Comparison of ENCODE assay signal across 1 cellular context in the genomic region with DNA sequence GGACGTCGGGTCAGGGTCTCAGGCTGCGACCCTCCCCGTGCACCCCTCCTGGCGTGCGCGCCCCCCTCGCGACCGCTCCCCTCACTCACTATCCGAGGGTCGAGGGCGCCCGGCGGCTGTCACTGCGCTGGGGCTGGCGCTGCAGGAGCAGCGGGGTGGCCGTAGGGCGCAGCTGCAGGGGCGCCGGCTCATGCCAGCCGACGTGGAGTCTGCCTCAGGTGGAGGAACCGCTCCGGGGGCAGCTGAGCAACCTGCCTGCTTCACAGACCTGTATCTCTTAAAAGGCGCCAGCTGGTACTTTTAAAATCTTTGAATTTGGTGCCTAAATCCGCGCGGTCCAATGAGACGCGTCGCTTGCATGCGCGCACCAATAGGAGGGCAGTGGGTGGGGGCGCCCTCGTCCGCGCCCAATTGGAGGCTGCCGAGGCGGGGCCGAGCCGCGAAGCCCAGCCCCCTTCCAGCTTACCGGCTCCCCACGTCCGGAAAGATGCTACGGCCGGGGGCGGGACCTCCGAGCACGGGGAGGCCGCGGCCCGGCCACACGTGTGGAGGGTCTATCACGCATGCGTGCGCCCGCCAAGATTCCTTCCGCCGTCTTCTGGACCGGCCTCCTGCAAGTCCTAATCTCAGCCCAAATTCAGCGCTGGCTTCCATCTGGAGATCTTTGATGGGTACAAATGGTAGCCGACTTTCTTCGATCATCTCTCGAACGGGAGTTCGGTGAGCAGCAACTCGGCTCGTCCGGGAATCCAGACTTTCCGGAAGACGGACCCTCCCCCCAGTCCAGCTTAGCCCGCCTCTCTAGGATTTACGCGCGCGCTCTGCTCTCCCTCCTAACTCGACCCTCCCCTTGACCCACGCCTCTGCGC.
TF ChIP-seq lines count a peak whose summit lies in the region.

A gene with protein sequence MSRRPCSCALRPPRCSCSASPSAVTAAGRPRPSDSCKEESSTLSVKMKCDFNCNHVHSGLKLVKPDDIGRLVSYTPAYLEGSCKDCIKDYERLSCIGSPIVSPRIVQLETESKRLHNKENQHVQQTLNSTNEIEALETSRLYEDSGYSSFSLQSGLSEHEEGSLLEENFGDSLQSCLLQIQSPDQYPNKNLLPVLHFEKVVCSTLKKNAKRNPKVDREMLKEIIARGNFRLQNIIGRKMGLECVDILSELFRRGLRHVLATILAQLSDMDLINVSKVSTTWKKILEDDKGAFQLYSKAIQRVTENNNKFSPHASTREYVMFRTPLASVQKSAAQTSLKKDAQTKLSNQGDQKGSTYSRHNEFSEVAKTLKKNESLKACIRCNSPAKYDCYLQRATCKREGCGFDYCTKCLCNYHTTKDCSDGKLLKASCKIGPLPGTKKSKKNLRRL (minus strand): TSS at position 274 of the 869 bp plus-strand sequence. CDS start 82 bp downstream, at position 192.

TF ChIP-seq in K562, 482 proteins besides CTCF, POLR2A, EP300 and RAD21 (continued from another document and continues in another):
- TF ChIP-seq, protein P1, sequence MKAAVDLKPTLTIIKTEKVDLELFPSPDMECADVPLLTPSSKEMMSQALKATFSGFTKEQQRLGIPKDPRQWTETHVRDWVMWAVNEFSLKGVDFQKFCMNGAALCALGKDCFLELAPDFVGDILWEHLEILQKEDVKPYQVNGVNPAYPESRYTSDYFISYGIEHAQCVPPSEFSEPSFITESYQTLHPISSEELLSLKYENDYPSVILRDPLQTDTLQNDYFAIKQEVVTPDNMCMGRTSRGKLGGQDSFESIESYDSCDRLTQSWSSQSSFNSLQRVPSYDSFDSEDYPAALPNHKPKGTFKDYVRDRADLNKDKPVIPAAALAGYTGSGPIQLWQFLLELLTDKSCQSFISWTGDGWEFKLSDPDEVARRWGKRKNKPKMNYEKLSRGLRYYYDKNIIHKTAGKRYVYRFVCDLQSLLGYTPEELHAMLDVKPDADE (conservative IDR thresholded peaks at IDR 0.05; ENCODE audit: control insufficient read depth, low read depth, low read length): peak; percentile 43
- no peak for TF ChIP-seq ZC3H8 (IDR thresholded peaks at IDR 0.05)
- TF ChIP-seq BHLHE40 (IDR thresholded peaks at IDR 0.05; ENCODE audit: low read length): peak; percentile 79
- TF ChIP-seq RBM22 (IDR thresholded peaks at IDR 0.05; ENCODE audit: low read depth, low read length, poor library complexity, severe bottlenecking): peak; percentile 85
- TF ChIP-seq ZSCAN32 (CRISPR knock-in tag; IDR thresholded peaks at IDR 0.05): no peak
- no peak for TF ChIP-seq ESRRB (CRISPR knock-in tag; IDR thresholded peaks at IDR 0.05; ENCODE audit: borderline replicate concordance)
- no peak for TF ChIP-seq KLF6 (CRISPR knock-in tag; IDR thresholded peaks at IDR 0.05; ENCODE audit: borderline replicate concordance)
- no peak for TF ChIP-seq EZH2 (IDR thresholded peaks at IDR 0.05; ENCODE audit: borderline replicate concordance, low read depth, low read length)
- 0 out of 2 replicates have a peak, but pooled peaks have one; percentile 39 for TF ChIP-seq ZNF76 (CRISPR knock-in tag; IDR thresholded peaks at IDR 0.05; ENCODE audit: borderline replicate concordance)
- TF ChIP-seq, protein P2, sequence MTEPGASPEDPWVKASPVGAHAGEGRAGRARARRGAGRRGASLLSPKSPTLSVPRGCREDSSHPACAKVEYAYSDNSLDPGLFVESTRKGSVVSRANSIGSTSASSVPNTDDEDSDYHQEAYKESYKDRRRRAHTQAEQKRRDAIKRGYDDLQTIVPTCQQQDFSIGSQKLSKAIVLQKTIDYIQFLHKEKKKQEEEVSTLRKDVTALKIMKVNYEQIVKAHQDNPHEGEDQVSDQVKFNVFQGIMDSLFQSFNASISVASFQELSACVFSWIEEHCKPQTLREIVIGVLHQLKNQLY (CRISPR knock-in tag; conservative IDR thresholded peaks at IDR 0.05): 0 out of 4 replicates have a peak, but pooled peaks of 1 of the 2 experiments have one; percentile 50
- no peak for TF ChIP-seq PRMT5 (CRISPR knock-in tag; IDR thresholded peaks at IDR 0.05)
- 0 out of 2 replicates have a peak, but pooled peaks have one; percentile 58 for TF ChIP-seq MXI1 (IDR thresholded peaks at IDR 0.05; ENCODE audit: low read depth, low read length)
- TF ChIP-seq SMAD2 (IDR thresholded peaks at IDR 0.05; ENCODE audit: low read depth, low read length): no peak
- TF ChIP-seq, protein P3, sequence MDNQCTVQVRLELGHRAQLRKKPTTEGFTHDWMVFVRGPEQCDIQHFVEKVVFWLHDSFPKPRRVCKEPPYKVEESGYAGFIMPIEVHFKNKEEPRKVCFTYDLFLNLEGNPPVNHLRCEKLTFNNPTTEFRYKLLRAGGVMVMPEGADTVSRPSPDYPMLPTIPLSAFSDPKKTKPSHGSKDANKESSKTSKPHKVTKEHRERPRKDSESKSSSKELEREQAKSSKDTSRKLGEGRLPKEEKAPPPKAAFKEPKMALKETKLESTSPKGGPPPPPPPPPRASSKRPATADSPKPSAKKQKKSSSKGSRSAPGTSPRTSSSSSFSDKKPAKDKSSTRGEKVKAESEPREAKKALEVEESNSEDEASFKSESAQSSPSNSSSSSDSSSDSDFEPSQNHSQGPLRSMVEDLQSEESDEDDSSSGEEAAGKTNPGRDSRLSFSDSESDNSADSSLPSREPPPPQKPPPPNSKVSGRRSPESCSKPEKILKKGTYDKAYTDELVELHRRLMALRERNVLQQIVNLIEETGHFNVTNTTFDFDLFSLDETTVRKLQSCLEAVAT (IDR thresholded peaks at IDR 0.05): peak; percentile 24 to 75; a peak in 2 of 4 replicates
- no peak for TF ChIP-seq MCM3 (IDR thresholded peaks at IDR 0.05)
- no peak for TF ChIP-seq ZNF507 (tag; conservative IDR thresholded peaks at IDR 0.05)
- no peak; the same call in 1 of the 2 replicates for TF ChIP-seq ELF1 (tag; IDR thresholded peaks at IDR 0.05)
- TF ChIP-seq XRCC4 (IDR thresholded peaks at IDR 0.05; ENCODE audit: extremely low read depth, insufficient read depth, insufficient read length): no peak
- TF ChIP-seq ZNF133 (CRISPR knock-in tag; IDR thresholded peaks at IDR 0.05): no peak
- no peak for TF ChIP-seq ZNF23 (CRISPR knock-in tag; IDR thresholded peaks at IDR 0.05)
- TF ChIP-seq TEAD1 (CRISPR knock-in tag; IDR thresholded peaks at IDR 0.05): peak; percentile 4 to 68; a peak in 2 of 4 replicates
- peak; percentile 58 for TF ChIP-seq HMGN3 (IDR thresholded peaks at IDR 0.05; ENCODE audit: borderline replicate concordance, extremely low read depth, insufficient read length, low read depth, low read length)
- TF ChIP-seq U2AF2 (optimal IDR thresholded peaks at IDR 0.05; ENCODE audit: low read depth, low read length): no peak
- TF ChIP-seq POLR2H (tag; IDR thresholded peaks at IDR 0.05; ENCODE audit: low read depth): peak; percentile 77
- TF ChIP-seq, protein P4, sequence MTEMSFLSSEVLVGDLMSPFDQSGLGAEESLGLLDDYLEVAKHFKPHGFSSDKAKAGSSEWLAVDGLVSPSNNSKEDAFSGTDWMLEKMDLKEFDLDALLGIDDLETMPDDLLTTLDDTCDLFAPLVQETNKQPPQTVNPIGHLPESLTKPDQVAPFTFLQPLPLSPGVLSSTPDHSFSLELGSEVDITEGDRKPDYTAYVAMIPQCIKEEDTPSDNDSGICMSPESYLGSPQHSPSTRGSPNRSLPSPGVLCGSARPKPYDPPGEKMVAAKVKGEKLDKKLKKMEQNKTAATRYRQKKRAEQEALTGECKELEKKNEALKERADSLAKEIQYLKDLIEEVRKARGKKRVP (CRISPR knock-in tag; IDR thresholded peaks at IDR 0.05): peak; percentile 50; the same call in 1 of the 2 replicates
- no peak; the same call in 1 of the 2 replicates for TF ChIP-seq ZNF830 (CRISPR knock-in tag; IDR thresholded peaks at IDR 0.05)
- TF ChIP-seq FOXP1 (CRISPR knock-in tag; IDR thresholded peaks at IDR 0.05): no peak
- TF ChIP-seq NFXL1 (CRISPR knock-in tag; IDR thresholded peaks at IDR 0.05): no peak
- TF ChIP-seq, protein P5, sequence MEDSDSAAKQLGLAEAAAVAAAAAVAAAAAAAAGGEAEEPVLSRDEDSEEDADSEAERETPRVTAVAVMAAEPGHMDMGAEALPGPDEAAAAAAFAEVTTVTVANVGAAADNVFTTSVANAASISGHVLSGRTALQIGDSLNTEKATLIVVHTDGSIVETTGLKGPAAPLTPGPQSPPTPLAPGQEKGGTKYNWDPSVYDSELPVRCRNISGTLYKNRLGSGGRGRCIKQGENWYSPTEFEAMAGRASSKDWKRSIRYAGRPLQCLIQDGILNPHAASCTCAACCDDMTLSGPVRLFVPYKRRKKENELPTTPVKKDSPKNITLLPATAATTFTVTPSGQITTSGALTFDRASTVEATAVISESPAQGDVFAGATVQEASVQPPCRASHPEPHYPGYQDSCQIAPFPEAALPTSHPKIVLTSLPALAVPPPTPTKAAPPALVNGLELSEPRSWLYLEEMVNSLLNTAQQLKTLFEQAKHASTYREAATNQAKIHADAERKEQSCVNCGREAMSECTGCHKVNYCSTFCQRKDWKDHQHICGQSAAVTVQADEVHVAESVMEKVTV (CRISPR knock-in tag; IDR thresholded peaks at IDR 0.05): 0 out of 2 replicates have a peak, but pooled peaks have one; percentile 36
- TF ChIP-seq FOXA1 (IDR thresholded peaks at IDR 0.05; ENCODE audit: borderline replicate concordance): no peak
- no peak for TF ChIP-seq PHB2 (IDR thresholded peaks at IDR 0.05; ENCODE audit: low read depth)
- no peak for TF ChIP-seq ZNF764 (CRISPR knock-in tag; IDR thresholded peaks at IDR 0.05; ENCODE audit: low read depth)
- no peak for TF ChIP-seq NR2F6 (CRISPR knock-in tag; IDR thresholded peaks at IDR 0.05)
- TF ChIP-seq, protein P6, sequence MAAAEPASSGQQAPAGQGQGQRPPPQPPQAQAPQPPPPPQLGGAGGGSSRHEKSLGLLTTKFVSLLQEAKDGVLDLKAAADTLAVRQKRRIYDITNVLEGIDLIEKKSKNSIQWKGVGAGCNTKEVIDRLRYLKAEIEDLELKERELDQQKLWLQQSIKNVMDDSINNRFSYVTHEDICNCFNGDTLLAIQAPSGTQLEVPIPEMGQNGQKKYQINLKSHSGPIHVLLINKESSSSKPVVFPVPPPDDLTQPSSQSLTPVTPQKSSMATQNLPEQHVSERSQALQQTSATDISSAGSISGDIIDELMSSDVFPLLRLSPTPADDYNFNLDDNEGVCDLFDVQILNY (CRISPR knock-in tag; IDR thresholded peaks at IDR 0.05): no peak
- TF ChIP-seq, protein P7, sequence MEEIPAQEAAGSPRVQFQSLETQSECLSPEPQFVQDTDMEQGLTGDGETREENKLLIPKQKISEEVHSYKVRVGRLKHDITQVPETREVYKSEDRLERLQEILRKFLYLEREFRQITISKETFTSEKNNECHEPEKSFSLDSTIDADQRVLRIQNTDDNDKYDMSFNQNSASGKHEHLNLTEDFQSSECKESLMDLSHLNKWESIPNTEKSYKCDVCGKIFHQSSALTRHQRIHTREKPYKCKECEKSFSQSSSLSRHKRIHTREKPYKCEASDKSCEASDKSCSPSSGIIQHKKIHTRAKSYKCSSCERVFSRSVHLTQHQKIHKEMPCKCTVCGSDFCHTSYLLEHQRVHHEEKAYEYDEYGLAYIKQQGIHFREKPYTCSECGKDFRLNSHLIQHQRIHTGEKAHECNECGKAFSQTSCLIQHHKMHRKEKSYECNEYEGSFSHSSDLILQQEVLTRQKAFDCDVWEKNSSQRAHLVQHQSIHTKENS (CRISPR knock-in tag; IDR thresholded peaks at IDR 0.05): no peak
- no peak for TF ChIP-seq KLF10 (CRISPR knock-in tag; IDR thresholded peaks at IDR 0.05)
- TF ChIP-seq STAT5B (CRISPR knock-in tag; IDR thresholded peaks at IDR 0.05): no peak
- 0 out of 2 replicates have a peak, but pooled peaks have one; percentile 3 for TF ChIP-seq MAFK (IDR thresholded peaks at IDR 0.05; ENCODE audit: low read length)
- 0 out of 2 replicates have a peak, but pooled peaks have one; percentile 7 for TF ChIP-seq KLF13 (tag; IDR thresholded peaks at IDR 0.05; ENCODE audit: borderline replicate concordance, low read depth)
- TF ChIP-seq ZFP1 (CRISPR knock-in tag; IDR thresholded peaks at IDR 0.05): no peak; the same call in 1 of the 2 replicates
- no peak for TF ChIP-seq RBM15 (IDR thresholded peaks at IDR 0.05; ENCODE audit: insufficient read depth, low read length)
- TF ChIP-seq ZNF778 (CRISPR knock-in tag; IDR thresholded peaks at IDR 0.05): no peak
- no peak for TF ChIP-seq ZNF551 (CRISPR knock-in tag; IDR thresholded peaks at IDR 0.05)
- TF ChIP-seq, protein P8, sequence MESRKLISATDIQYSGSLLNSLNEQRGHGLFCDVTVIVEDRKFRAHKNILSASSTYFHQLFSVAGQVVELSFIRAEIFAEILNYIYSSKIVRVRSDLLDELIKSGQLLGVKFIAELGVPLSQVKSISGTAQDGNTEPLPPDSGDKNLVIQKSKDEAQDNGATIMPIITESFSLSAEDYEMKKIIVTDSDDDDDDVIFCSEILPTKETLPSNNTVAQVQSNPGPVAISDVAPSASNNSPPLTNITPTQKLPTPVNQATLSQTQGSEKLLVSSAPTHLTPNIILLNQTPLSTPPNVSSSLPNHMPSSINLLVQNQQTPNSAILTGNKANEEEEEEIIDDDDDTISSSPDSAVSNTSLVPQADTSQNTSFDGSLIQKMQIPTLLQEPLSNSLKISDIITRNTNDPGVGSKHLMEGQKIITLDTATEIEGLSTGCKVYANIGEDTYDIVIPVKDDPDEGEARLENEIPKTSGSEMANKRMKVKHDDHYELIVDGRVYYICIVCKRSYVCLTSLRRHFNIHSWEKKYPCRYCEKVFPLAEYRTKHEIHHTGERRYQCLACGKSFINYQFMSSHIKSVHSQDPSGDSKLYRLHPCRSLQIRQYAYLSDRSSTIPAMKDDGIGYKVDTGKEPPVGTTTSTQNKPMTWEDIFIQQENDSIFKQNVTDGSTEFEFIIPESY (CRISPR knock-in tag; IDR thresholded peaks at IDR 0.05): peak; percentile 27
- no peak for TF ChIP-seq STAT5A (IDR thresholded peaks at IDR 0.05; ENCODE audit: borderline replicate concordance, low read length)
- TF ChIP-seq DIDO1 (tag; IDR thresholded peaks at IDR 0.05; ENCODE audit: low read depth): no peak
- TF ChIP-seq, protein P9, sequence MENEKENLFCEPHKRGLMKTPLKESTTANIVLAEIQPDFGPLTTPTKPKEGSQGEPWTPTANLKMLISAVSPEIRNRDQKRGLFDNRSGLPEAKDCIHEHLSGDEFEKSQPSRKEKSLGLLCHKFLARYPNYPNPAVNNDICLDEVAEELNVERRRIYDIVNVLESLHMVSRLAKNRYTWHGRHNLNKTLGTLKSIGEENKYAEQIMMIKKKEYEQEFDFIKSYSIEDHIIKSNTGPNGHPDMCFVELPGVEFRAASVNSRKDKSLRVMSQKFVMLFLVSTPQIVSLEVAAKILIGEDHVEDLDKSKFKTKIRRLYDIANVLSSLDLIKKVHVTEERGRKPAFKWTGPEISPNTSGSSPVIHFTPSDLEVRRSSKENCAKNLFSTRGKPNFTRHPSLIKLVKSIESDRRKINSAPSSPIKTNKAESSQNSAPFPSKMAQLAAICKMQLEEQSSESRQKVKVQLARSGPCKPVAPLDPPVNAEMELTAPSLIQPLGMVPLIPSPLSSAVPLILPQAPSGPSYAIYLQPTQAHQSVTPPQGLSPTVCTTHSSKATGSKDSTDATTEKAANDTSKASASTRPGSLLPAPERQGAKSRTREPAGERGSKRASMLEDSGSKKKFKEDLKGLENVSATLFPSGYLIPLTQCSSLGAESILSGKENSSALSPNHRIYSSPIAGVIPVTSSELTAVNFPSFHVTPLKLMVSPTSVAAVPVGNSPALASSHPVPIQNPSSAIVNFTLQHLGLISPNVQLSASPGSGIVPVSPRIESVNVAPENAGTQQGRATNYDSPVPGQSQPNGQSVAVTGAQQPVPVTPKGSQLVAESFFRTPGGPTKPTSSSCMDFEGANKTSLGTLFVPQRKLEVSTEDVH (IDR thresholded peaks at IDR 0.05; ENCODE audit: low read depth, partially characterized antibody): no peak
- TF ChIP-seq, protein P10, sequence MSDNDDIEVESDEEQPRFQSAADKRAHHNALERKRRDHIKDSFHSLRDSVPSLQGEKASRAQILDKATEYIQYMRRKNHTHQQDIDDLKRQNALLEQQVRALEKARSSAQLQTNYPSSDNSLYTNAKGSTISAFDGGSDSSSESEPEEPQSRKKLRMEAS (CRISPR knock-in tag; IDR thresholded peaks at IDR 0.05): peak; percentile 94
- TF ChIP-seq CBFA2T2 (conservative IDR thresholded peaks at IDR 0.05): no peak
- no peak for TF ChIP-seq BDP1 (IDR thresholded peaks at IDR 0.05; ENCODE audit: insufficient read depth, insufficient read length)
